15 cellular contexts compared by ENCODE assay signal in genomic region chr1:10865518-10866313, GRCh38.
DNase-seq lines count a peak whose midpoint lies in the region; ATAC-seq and TF ChIP-seq lines count a peak whose summit lies in the region.
"Had no signal": no experiment of that assay in that cellular context is flagged by ENCODE, and none has a peak within 500 bp of the region (broad histone marks: within the 10 kb centered on the region; RNA-seq: fewer than 3 reads in every experiment).

No MANE protein-coding gene starts in this region.

- H3K4me3 ChIP-seq in H7 (ENCODE audit: insufficient read depth, low read depth, low read length) = no peak overlapping the region
- H3K4me3 ChIP-seq: lung had no signal

- H3K36me3 Mint-ChIP-seq in activated T-helper 1 cell treated with anti-CD3 and anti-CD28 coated beads, Interleukin-12 subunit alpha, Interleukin-12 subunit beta, Interleukin-2, Interleukin-4 antibody, amounts not matched to agents 30 ng/mL and 10 ng/mL and 1 ng/mL, durations not matched to agents 14 hours and 24 hours and 36 hours (ENCODE audit: low read depth) = no peaks in the 10 kb centered on the region
- H3K36me3 Mint-ChIP-seq in nephron (ENCODE audit: low read depth) = no peaks in the 10 kb centered on the region
- no peaks in the 10 kb centered on the region for H3K36me3 Mint-ChIP-seq in activated T-helper 17 cell treated with anti-CD3 and anti-CD28 coated beads, Interleukin-2, amount 50 U/mL, for 72 hours (ENCODE audit: low read depth)

- H3K27me3 ChIP-seq in H7 (ENCODE audit: control insufficient read depth, insufficient read depth, low read length) = peaks cover 38% of the 10 kb centered on the region
- H3K27me3 ChIP-seq: right atrium auricular region had no signal

- peak overlapping the region; percentile 24 for H3K4me3 Mint-ChIP-seq in activated T-helper 1 cell treated with anti-CD3 and anti-CD28 coated beads, Interleukin-12 subunit alpha, Interleukin-12 subunit beta, Interleukin-2, Interleukin-4 antibody, amounts not matched to agents 30 ng/mL and 10 ng/mL and 1 ng/mL, durations not matched to agents 14 hours and 24 hours and 36 hours
- peak overlapping the region; percentile 57 to 82 (median 75) for H3K4me3 Mint-ChIP-seq in nephron
- H3K4me3 Mint-ChIP-seq in activated T-helper 17 cell treated with anti-CD3 and anti-CD28 coated beads, Interleukin-2, amount 50 U/mL, for 72 hours = no peak overlapping the region

- intact Hi-C loops in activated T-helper 1 cell treated with anti-CD3 and anti-CD28 coated beads, Interleukin-12 subunit alpha, Interleukin-12 subunit beta, Interleukin-2, Interleukin-4 antibody, amounts not matched to agents 30 ng/mL and 10 ng/mL and 1 ng/mL, durations not matched to agents 14 hours and 24 hours and 36 hours (cut with micrococcal nuclease) = loop anchor here (5.0 kb wide), 2 partner anchors 68 to 77 kb away; partner anchors contain the start of gene CASZ1

- no peaks in the 10 kb centered on the region for H3K9me3 Mint-ChIP-seq in activated T-helper 1 cell treated with anti-CD3 and anti-CD28 coated beads, Interleukin-12 subunit alpha, Interleukin-12 subunit beta, Interleukin-2, Interleukin-4 antibody, amounts not matched to agents 30 ng/mL and 10 ng/mL and 1 ng/mL, durations not matched to agents 14 hours and 24 hours and 36 hours
- H3K9me3 Mint-ChIP-seq in nephron = no peaks in the 10 kb centered on the region
- H3K9me3 Mint-ChIP-seq in activated T-helper 17 cell treated with anti-CD3 and anti-CD28 coated beads, Interleukin-2, amount 50 U/mL, for 72 hours = no peaks in the 10 kb centered on the region

- DNase-seq in NCI-H1417 (lab: John Stamatoyannopoulos, UW) (peak in 2 of 3 experiments; percentile 44 to 52), NCI-H1417 treated with DMSO at 0.1 percent for 48 hours (lab: John Stamatoyannopoulos, UW) (no peak), H7 (peak; percentile 80), NCI-H69 (lab: John Stamatoyannopoulos, UW) (no peak), AML-193 (lab: John Stamatoyannopoulos, UW) (no peak)
- DNase-seq in activated T-helper 1 cell treated with anti-CD3 and anti-CD28 coated beads, Interleukin-12 subunit alpha, Interleukin-12 subunit beta, Interleukin-2, Interleukin-4 antibody, amounts not matched to agents 30 ng/mL and 10 ng/mL and 1 ng/mL, durations not matched to agents 14 hours and 24 hours and 36 hours (ENCODE audit: low spot score) = no peak
- DNase-seq: activated CD4-positive, alpha-beta T cell treated with anti-CD3 and anti-CD28 coated beads, Interleukin-2, amount 50 U/mL, for 48 hours; C1 segment of cervical spinal cord; cerebellar nuclear complex; effector memory CD4-positive, alpha-beta T cell; NCI-H1930 had no signal

- no peaks in the 10 kb centered on the region for H3K36me3 ChIP-seq in H7 (replicated peaks; ENCODE audit: control insufficient read depth, insufficient read depth, low read length)
- H3K36me3 ChIP-seq: right atrium auricular region had no signal

- H3K27me3 Mint-ChIP-seq in activated T-helper 1 cell treated with anti-CD3 and anti-CD28 coated beads, Interleukin-12 subunit alpha, Interleukin-12 subunit beta, Interleukin-2, Interleukin-4 antibody, amounts not matched to agents 30 ng/mL and 10 ng/mL and 1 ng/mL, durations not matched to agents 14 hours and 24 hours and 36 hours (ENCODE audit: insufficient read depth) = peaks cover 62% of the 10 kb centered on the region
- peaks cover 87% of the 10 kb centered on the region for H3K27me3 Mint-ChIP-seq in nephron (ENCODE audit: low read depth)
- H3K27me3 Mint-ChIP-seq in activated T-helper 17 cell treated with anti-CD3 and anti-CD28 coated beads, Interleukin-2, amount 50 U/mL, for 72 hours = peaks cover 53% of the 10 kb centered on the region

- H3K27ac Mint-ChIP-seq in activated T-helper 1 cell treated with anti-CD3 and anti-CD28 coated beads, Interleukin-12 subunit alpha, Interleukin-12 subunit beta, Interleukin-2, Interleukin-4 antibody, amounts not matched to agents 30 ng/mL and 10 ng/mL and 1 ng/mL, durations not matched to agents 14 hours and 24 hours and 36 hours = peak overlapping the region; percentile 2
- no peak overlapping the region for H3K27ac Mint-ChIP-seq in nephron
- no peak overlapping the region for H3K27ac Mint-ChIP-seq in activated T-helper 17 cell treated with anti-CD3 and anti-CD28 coated beads, Interleukin-2, amount 50 U/mL, for 72 hours

- peaks cover 5% of the 10 kb centered on the region for H3K4me1 Mint-ChIP-seq in activated T-helper 1 cell treated with anti-CD3 and anti-CD28 coated beads, Interleukin-12 subunit alpha, Interleukin-12 subunit beta, Interleukin-2, Interleukin-4 antibody, amounts not matched to agents 30 ng/mL and 10 ng/mL and 1 ng/mL, durations not matched to agents 14 hours and 24 hours and 36 hours (ENCODE audit: low read depth)
- peaks cover 62% of the 10 kb centered on the region for H3K4me1 Mint-ChIP-seq in nephron
- no peaks in the 10 kb centered on the region for H3K4me1 Mint-ChIP-seq in activated T-helper 17 cell treated with anti-CD3 and anti-CD28 coated beads, Interleukin-2, amount 50 U/mL, for 72 hours

- no peak for TF ChIP-seq CTCF in nephron (IDR thresholded peaks at IDR 0.05; ENCODE audit: unreplicated experiment in 3 of 3)

- ATAC-seq in activated T-helper 17 cell treated with anti-CD3 and anti-CD28 coated beads, Interleukin-2, amount 50 U/mL, for 72 hours (replicated peaks) = no peak

Comparison
In these comparisons a context has a peak if more than half of its experiments do, and no peak if none do; other contexts are left out.
1. DNase-seq: peak in NCI-H1417 (2 of 3) and H7 (single experiment); none in NCI-H1417 treated with DMSO at 0.1 percent for 48 hours (single experiment), activated T-helper 1 cell treated with anti-CD3 and anti-CD28 coated beads, Interleukin-12 subunit alpha, Interleukin-12 subunit beta, Interleukin-2, Interleukin-4 antibody, amounts not matched to agents 30 ng/mL and 10 ng/mL and 1 ng/mL, durations not matched to agents 14 hours and 24 hours and 36 hours (single experiment), NCI-H69 (single experiment) and AML-193 (0 of 2).